Comparison of ENCODE assay signal across 12 cellular contexts in genomic region chr9:74172874-74173273, GRCh38.
DNase-seq lines count a peak whose midpoint lies in the region; ATAC-seq and TF ChIP-seq lines count a peak whose summit lies in the region.
"Had no signal": no experiment of that assay in that cellular context is flagged by ENCODE, and none has a peak within 500 bp of the region (broad histone marks: within the 10 kb centered on the region; RNA-seq: fewer than 3 reads in every experiment).

No MANE protein-coding gene starts in this region.

- no peak overlapping the region for H3K9ac ChIP-seq in Karpas-422 (ENCODE audit: low read length)

- H3K4me1 Mint-ChIP-seq in T-helper 17 cell, result no peaks in the 10 kb centered on the region

- H3K4me3 ChIP-seq in Karpas-422 (ENCODE audit: low read length), result no peak overlapping the region
- no peak overlapping the region for H3K4me3 ChIP-seq in foreskin fibroblast (ENCODE audit: low read depth in 1 of 2, low read length in 2 of 2)

- no peaks in the 10 kb centered on the region for H3K36me3 ChIP-seq in Karpas-422 (ENCODE audit: insufficient read depth, low read length)

- no peak for TF ChIP-seq CTCF in foreskin fibroblast (IDR thresholded peaks at IDR 0.05; ENCODE audit: low read depth, low read length)

- peak; percentile 14 to 76 for DNase-seq in NOMO-1 (lab: John Stamatoyannopoulos, UW; ENCODE audit: unreplicated experiment in 2 of 2)
- DNase-seq in Karpas-422, result no peak
- DNase-seq in T-helper 17 cell, result no peak
- no peak for DNase-seq in head of caudate nucleus
- DNase-seq in foreskin fibroblast, result no peak
- DNase-seq: activated T-cell treated with anti-CD3 and anti-CD28 coated beads for 4 hours; CD4-positive, alpha-beta T cell; NCI-H524 treated with DMSO at 0.1 percent for 48 hours had no signal

- H4K20me1 ChIP-seq in Karpas-422 (ENCODE audit: insufficient read depth, low read depth, low read length), result no peaks in the 10 kb centered on the region

- H3K27me3 ChIP-seq in Karpas-422 (ENCODE audit: low read length), result no peaks in the 10 kb centered on the region

- H3K27ac ChIP-seq in Karpas-422 (ENCODE audit: low read length), result no peak overlapping the region

- H3K27ac Mint-ChIP-seq in T-helper 17 cell, result no peak overlapping the region
- H3K27ac Mint-ChIP-seq: CD4-positive, alpha-beta T cell; type B pancreatic cell had no signal

- H3K9me3 ChIP-seq in Karpas-422 (ENCODE audit: low read length) (no peaks in the 10 kb centered on the region), T-helper 17 cell (ENCODE audit: control insufficient read depth, low read length, poor library complexity, severe bottlenecking) (no peaks in the 10 kb centered on the region)

- no peaks in the 10 kb centered on the region for H3K9me2 ChIP-seq in Karpas-422 (replicated peaks; ENCODE audit: insufficient read depth, low read length)

- no peaks in the 10 kb centered on the region for H3K27me3 Mint-ChIP-seq in T-helper 17 cell
- H3K27me3 Mint-ChIP-seq: CD4-positive, alpha-beta T cell; type B pancreatic cell had no signal

- no peaks in the 10 kb centered on the region for H3K79me2 ChIP-seq in Karpas-422 (ENCODE audit: low read length)

- no peak overlapping the region for H2AFZ ChIP-seq in Karpas-422 (ENCODE audit: low read length)

- intact Hi-C loops in head of caudate nucleus (cut with DNase I), result no loop called here

- H3K4me2 ChIP-seq in Karpas-422 (ENCODE audit: low read depth, low read length, poor library complexity, severe bottlenecking), result no peak overlapping the region

- ATAC-seq in GM18520 (IDR thresholded peaks at IDR 0.05; ENCODE audit: unreplicated experiment), result peak; percentile 98
- peak; percentile 99 for ATAC-seq in GM21515 (IDR thresholded peaks at IDR 0.05; ENCODE audit: unreplicated experiment)
- peak; percentile 98 for ATAC-seq in HG03095 (IDR thresholded peaks at IDR 0.05; ENCODE audit: unreplicated experiment)
- no peak for ATAC-seq in T-helper 17 cell

- H3K4me1 ChIP-seq in Karpas-422 (ENCODE audit: low read length), result no peaks in the 10 kb centered on the region

- no peak overlapping the region for H3K4me3 Mint-ChIP-seq in T-helper 17 cell
- H3K4me3 Mint-ChIP-seq: CD4-positive, alpha-beta T cell; type B pancreatic cell had no signal

- H3K36me3 Mint-ChIP-seq in T-helper 17 cell (ENCODE audit: low read depth), result no peaks in the 10 kb centered on the region
- H3K36me3 Mint-ChIP-seq: type B pancreatic cell had no signal

Comparison
In these comparisons a context has a peak if more than half of its experiments do, and no peak if none do; other contexts are left out.
1. DNase-seq: peak in NOMO-1 (2 of 2); none in Karpas-422 (single experiment), T-helper 17 cell (0 of 3), head of caudate nucleus (0 of 42) and foreskin fibroblast (0 of 2).